ENCODE assay signal across 22 cellular contexts in the genomic region with DNA sequence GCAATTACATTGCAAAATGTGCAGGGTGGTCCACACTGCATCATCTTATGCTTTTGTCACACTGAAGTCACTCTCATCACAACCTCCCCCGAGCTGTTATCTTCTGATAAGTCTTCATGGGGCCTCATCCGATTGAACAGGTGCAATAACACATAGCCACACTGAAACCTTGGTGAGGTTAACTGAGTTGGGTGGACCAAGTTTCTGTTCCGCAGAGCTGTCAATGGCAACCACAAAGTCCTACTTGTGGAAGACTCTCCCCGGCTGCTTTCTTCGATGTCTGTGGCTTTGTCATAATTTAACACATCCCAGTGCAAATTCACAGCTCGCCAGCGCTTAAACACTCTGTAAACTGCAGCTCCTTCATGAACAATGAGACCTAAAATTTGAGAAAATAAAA.
"Had no signal": no experiment of that assay in that cellular context is flagged by ENCODE, and none has a peak within 500 bp of the region (broad histone marks: within the 10 kb centered on the region; RNA-seq: fewer than 3 reads in every experiment).

No MANE protein-coding gene starts in this region.

- DNase-seq: activated CD4-positive, alpha-beta T cell treated with anti-CD3 and anti-CD28 coated beads for 4 hours; activated CD4-positive, alpha-beta T cell treated with anti-CD3 and anti-CD28 coated beads, Interleukin-2, amount 50 U/mL, for 48 hours; activated CD8-positive, alpha-beta memory T cell treated with anti-CD3 and anti-CD28 coated beads, Interleukin-2, amount 50 U/mL, for 48 hours; activated naive CD4-positive, alpha-beta T cell treated with Interleukin-2 at 50 U/mL for 16 hours; activated naive CD8-positive, alpha-beta T cell treated with anti-CD3 and anti-CD28 coated beads for 36 hours; activated T-cell treated with anti-CD3 and anti-CD28 coated beads, Interleukin-2, amount 50 U/mL, for 48 hours; effector memory CD8-positive, alpha-beta T cell; glutamatergic neuron; left ventricle myocardium inferior; naive thymus-derived CD8-positive, alpha-beta T cell; retina; stimulated activated CD4-positive, alpha-beta T cell treated with anti-CD3 and anti-CD28 coated beads, Interleukin-2, amount 100 ng/mL, for 48 hours; stimulated activated naive CD4-positive, alpha-beta T cell treated with Interleukin-2 at 50 U/mL for 16 hours had no signal

- H3K4me1 Mint-ChIP-seq: activated naive CD8-positive, alpha-beta T cell treated with anti-CD3 and anti-CD28 coated beads for 36 hours; central memory CD8-positive, alpha-beta T cell; mesothelial cell of epicardium; naive thymus-derived CD8-positive, alpha-beta T cell; WTC11 had no signal

- H3K27me3 Mint-ChIP-seq: activated naive CD8-positive, alpha-beta T cell treated with anti-CD3 and anti-CD28 coated beads for 36 hours; central memory CD8-positive, alpha-beta T cell; effector memory CD8-positive, alpha-beta T cell; progenitor cell of endocrine pancreas had no signal

- H3K36me3 Mint-ChIP-seq: activated naive CD8-positive, alpha-beta T cell treated with anti-CD3 and anti-CD28 coated beads for 36 hours; mesothelial cell of epicardium; naive thymus-derived CD8-positive, alpha-beta T cell; neural progenitor cell; WTC11 had no signal

- H3K27ac Mint-ChIP-seq: activated naive CD8-positive, alpha-beta T cell treated with anti-CD3 and anti-CD28 coated beads for 36 hours; effector memory CD8-positive, alpha-beta T cell; mesothelial cell of epicardium; naive thymus-derived CD8-positive, alpha-beta T cell; neural progenitor cell; progenitor cell of endocrine pancreas; WTC11 had no signal

- H3K4me3 Mint-ChIP-seq: activated naive CD8-positive, alpha-beta T cell treated with anti-CD3 and anti-CD28 coated beads for 36 hours; central memory CD8-positive, alpha-beta T cell; effector memory CD8-positive, alpha-beta T cell; mesothelial cell of epicardium; naive thymus-derived CD8-positive, alpha-beta T cell; neural progenitor cell; WTC11 had no signal

- ATAC-seq: effector memory CD8-positive, alpha-beta T cell; naive thymus-derived CD8-positive, alpha-beta T cell; WTC11 had no signal

- H3K4me3 ChIP-seq: breast epithelium, dorsolateral prefrontal cortex, esophagus muscularis mucosa, hepatocyte, left ventricle myocardium inferior, neural progenitor cell had no signal

- H3K9me3 Mint-ChIP-seq: activated naive CD8-positive, alpha-beta T cell treated with anti-CD3 and anti-CD28 coated beads for 36 hours; mesothelial cell of epicardium; neural progenitor cell had no signal
